ENCODE assay signal across 1 cellular context in genomic region chr13:112346173-112346898, GRCh38.
TF ChIP-seq lines count a peak whose summit lies in the region.

No MANE protein-coding gene starts in this region.

TF ChIP-seq in HEK293, 187 proteins besides CTCF, POLR2A, EP300 and RAD21 (continued from another document and continues in another):
- TF ChIP-seq ZBTB44 (tag by site-specific recombination; IDR thresholded peaks at IDR 0.05) (peak; percentile 99), ELK4 (IDR thresholded peaks at IDR 0.05; ENCODE audit: borderline replicate concordance, low read depth, low read length) (no peak), ZBTB6 (tag by site-specific recombination; IDR thresholded peaks at IDR 0.05) (0 out of 2 replicates have a peak, but pooled peaks have one; percentile 4), ZNF560 (tag by site-specific recombination; IDR thresholded peaks at IDR 0.05; ENCODE audit: borderline replicate concordance) (no peak), ZNF48 (tag by site-specific recombination; IDR thresholded peaks at IDR 0.05) (no peak; the same call in 1 of the 2 replicates), ZNF626 (tag by site-specific recombination; IDR thresholded peaks at IDR 0.05) (no peak), ZNF174 (tag by site-specific recombination; IDR thresholded peaks at IDR 0.05) (no peak), ZFHX2 (tag by site-specific recombination; conservative IDR thresholded peaks at IDR 0.05) (peak; percentile 44; the same call in 1 of the 2 replicates), ZNF175 (tag by site-specific recombination; IDR thresholded peaks at IDR 0.05) (no peak), ZNF529 (tag by site-specific recombination; IDR thresholded peaks at IDR 0.05; ENCODE audit: insufficient replicate concordance) (peak; percentile 34), ZSCAN4 (tag by site-specific recombination; IDR thresholded peaks at IDR 0.05) (peak; percentile 63; the same call in 1 of the 2 replicates), ZNF394 (tag by site-specific recombination; IDR thresholded peaks at IDR 0.05; ENCODE audit: borderline replicate concordance) (peak; percentile 85; the same call in 1 of the 2 replicates), ZNF571 (tag by site-specific recombination; IDR thresholded peaks at IDR 0.05) (no peak), ZNF548 (tag by site-specific recombination; IDR thresholded peaks at IDR 0.05) (no peak), ZNF692 (tag by site-specific recombination; IDR thresholded peaks at IDR 0.05) (peak; percentile 87), AEBP2 (tag by site-specific recombination; IDR thresholded peaks at IDR 0.05; ENCODE audit: borderline replicate concordance) (no peak), PRDM10 (tag by site-specific recombination; IDR thresholded peaks at IDR 0.05) (no peak; the same call in 1 of the 2 replicates), ZNF366 (tag by site-specific recombination; conservative IDR thresholded peaks at IDR 0.05) (peak; percentile 98), MZF1 (tag by site-specific recombination; IDR thresholded peaks at IDR 0.05; ENCODE audit: borderline replicate concordance) (no peak; the same call in 1 of the 2 replicates), ZEB2 (tag by site-specific recombination; IDR thresholded peaks at IDR 0.05) (peak; percentile 100), HIC1 (tag by site-specific recombination; IDR thresholded peaks at IDR 0.05) (peak; percentile 85), ZNF768 (tag by site-specific recombination; IDR thresholded peaks at IDR 0.05) (no peak), SALL2 (tag by site-specific recombination; IDR thresholded peaks at IDR 0.05; ENCODE audit: borderline replicate concordance) (no peak), ATF2 (tag by site-specific recombination; IDR thresholded peaks at IDR 0.05; ENCODE audit: low read depth) (peak; percentile 83), ZSCAN5A (tag by site-specific recombination; IDR thresholded peaks at IDR 0.05) (peak; percentile 64; the same call in 1 of the 2 replicates), GLI2 (tag by site-specific recombination; IDR thresholded peaks at IDR 0.05; ENCODE audit: borderline replicate concordance, low read depth) (peak; percentile 98), PRDM4 (tag by site-specific recombination; IDR thresholded peaks at IDR 0.05) (peak; percentile 95), ZBTB10 (tag by site-specific recombination; IDR thresholded peaks at IDR 0.05) (no peak)
